ENCODE assay signal across 8 cellular contexts in genomic region chr20:57391439-57392129, GRCh38. TPM values are rescaled to one million over a fixed set of nuclear protein-coding genes. Genes with fewer than 3 reads are reported as not detected.
DNase-seq lines count a peak whose midpoint lies in the region; ATAC-seq and TF ChIP-seq lines count a peak whose summit lies in the region.

No MANE protein-coding gene starts in this region.

- intact Hi-C loops in heart left ventricle (cut with DNase I): loop anchor here in 4 of 10 donors (2.0 to 10.0 kb wide), 4 partner anchors 46 to 323 kb away; partner anchors contain the start of gene PMEPA1 (in 1 of the 4)
- intact Hi-C loops in gastrocnemius medialis (cut with DNase I; ENCODE audit: low total_unique reads): loop anchor here (2.0 to 10.0 kb wide), 3 partner anchors 83 to 1503 kb away; partner anchors contain the start of gene PMEPA1

- TF ChIP-seq POLR2A in heart left ventricle (IDR thresholded peaks at IDR 0.05): no peak
- TF ChIP-seq POLR2A in gastrocnemius medialis (IDR thresholded peaks at IDR 0.05): peak; percentile 57 to 71

- peaks cover 0 to 2% (median 0%) of the 10 kb centered on the region in 12 donors for H3K9me3 ChIP-seq in heart left ventricle
- H3K9me3 ChIP-seq in gastrocnemius medialis: no peaks in the 10 kb centered on the region

- peak; percentile 13 for ATAC-seq in GM19324 (IDR thresholded peaks at IDR 0.05; ENCODE audit: low FRiP score, unreplicated experiment)
- ATAC-seq in HG03571 (IDR thresholded peaks at IDR 0.05; ENCODE audit: unreplicated experiment): peak; percentile 4
- no peak for ATAC-seq in heart left ventricle
- peak; percentile 1 to 3 for ATAC-seq in gastrocnemius medialis
- ATAC-seq in GM18861 (IDR thresholded peaks at IDR 0.05; ENCODE audit: unreplicated experiment): no peak

- peak overlapping the region; percentile 89 for H3K4me3 Mint-ChIP-seq in activated T-cell treated with anti-CD3 and anti-CD28 coated beads, Interleukin-2, amount 50 U/mL, for 24 hours

- H3K9me3 Mint-ChIP-seq in activated T-cell treated with anti-CD3 and anti-CD28 coated beads, Interleukin-2, amount 50 U/mL, for 24 hours: no peaks in the 10 kb centered on the region

- peak; percentile 73 for DNase-seq in activated T-cell treated with anti-CD3 and anti-CD28 coated beads, Interleukin-2, amount 50 U/mL, for 24 hours
- DNase-seq in heart left ventricle (peak in 4 of 5 donors; percentile 34 to 68 (median 42)), gastrocnemius medialis (peak in 1 of 2 donors; percentile 49), activated gamma-delta T cell (lab: John Stamatoyannopoulos, UW) (no peak)

- H3K4me1 ChIP-seq in heart left ventricle: peaks cover 12 to 75% (median 56%) of the 10 kb centered on the region in 12 donors
- peaks cover 58 to 60% of the 10 kb centered on the region in 2 donors for H3K4me1 ChIP-seq in gastrocnemius medialis

- in situ Hi-C loops in gastrocnemius medialis (cut with MboI; ENCODE audit: low sequenced_read_pairs in 4 of 4): loop anchor here in 3 of 4 donors (25.0 kb wide), 2 partner anchors 321 to 821 kb away; partner anchors contain the start of gene PMEPA1 (in 1 of the 3)

- H3K36me3 ChIP-seq in heart left ventricle: peaks cover 0 to 36% (median 4%) of the 10 kb centered on the region in 9 donors
- H3K36me3 ChIP-seq in gastrocnemius medialis: peaks cover 0 to 11% of the 10 kb centered on the region in 2 donors

- peaks cover 54% of the 10 kb centered on the region for H3K4me1 Mint-ChIP-seq in activated T-cell treated with anti-CD3 and anti-CD28 coated beads, Interleukin-2, amount 50 U/mL, for 24 hours (ENCODE audit: low read depth)

- no peaks in the 10 kb centered on the region for H3K27me3 Mint-ChIP-seq in activated T-cell treated with anti-CD3 and anti-CD28 coated beads, Interleukin-2, amount 50 U/mL, for 24 hours

- H3K27ac ChIP-seq in C4-2B (peak overlapping the region; percentile 75), heart left ventricle (peak overlapping the region; percentile 80 to 97 (median 90)), gastrocnemius medialis (peak overlapping the region; percentile 96 to 99 (median 98))

- peak overlapping the region; percentile 97 for H3K27ac Mint-ChIP-seq in activated T-cell treated with anti-CD3 and anti-CD28 coated beads, Interleukin-2, amount 50 U/mL, for 24 hours

- TF ChIP-seq CTCF in C4-2B (conservative IDR thresholded peaks at IDR 0.05): no peak
- TF ChIP-seq CTCF in heart left ventricle (IDR thresholded peaks at IDR 0.05): no peak
- TF ChIP-seq CTCF in gastrocnemius medialis (IDR thresholded peaks at IDR 0.05 in 4 of 5, conservative IDR thresholded peaks at IDR 0.05 in 1 of 5): no peak

- H3K4me3 ChIP-seq in heart left ventricle (peak overlapping the region; percentile 63 to 94 (median 75)), gastrocnemius medialis (peak overlapping the region; percentile 57 to 82 (median 74))

- peaks cover 46% of the 10 kb centered on the region for H3K36me3 Mint-ChIP-seq in activated T-cell treated with anti-CD3 and anti-CD28 coated beads, Interleukin-2, amount 50 U/mL, for 24 hours (ENCODE audit: low read depth)

- WGBS in heart left ventricle, 4 donors: 0 to 1% (median 1%) methylated on average over 31 to 89 of the region's 91 CpGs

- no peaks in the 10 kb centered on the region for H3K27me3 ChIP-seq in heart left ventricle
- no peaks in the 10 kb centered on the region for H3K27me3 ChIP-seq in gastrocnemius medialis

RNA-seq across cellular contexts. Expression of gene RBM38, which starts 0.4 kb away (rescaled TPM):
- 10 to 100 TPM; 45.6 to 97.9 (median 62.3) TPM for total RNA-seq in heart left ventricle
- 100 to 1,000 TPM in 1 of 2 donors, 10 to 100 TPM in 1; 68.5 to 112 TPM for polyA plus RNA-seq in heart left ventricle
- 100 to 1,000 TPM in 3 of 4 donors, 10 to 100 TPM in 1; 56.7 to 229 (median 177) TPM for total RNA-seq in gastrocnemius medialis

RNA-seq across cellular contexts. Expression of gene RAE1, which starts 40.5 kb away (rescaled TPM):
- total RNA-seq in heart left ventricle: 10 to 100 TPM; 12.9 to 18.6 (median 15.5) TPM
- 10 to 100 TPM in 1 of 2 donors, 1 to 10 TPM in 1; 7.5 to 26.8 TPM for polyA plus RNA-seq in heart left ventricle
- total RNA-seq in gastrocnemius medialis: 10 to 100 TPM; 15.8 to 35.8 (median 20.6) TPM

Comparison
In these comparisons a context has a peak if more than half of its experiments do, and no peak if none do; other contexts are left out.
1. ATAC-seq: peak in GM19324 (single experiment), HG03571 (single experiment) and gastrocnemius medialis (2 of 2); none in heart left ventricle (0 of 4) and GM18861 (single experiment).
2. POLR2A ChIP-seq: peak in gastrocnemius medialis (2 of 2); none in heart left ventricle (0 of 2).
3. Peak in every context shown above with its lines, with median percentiles within 50 percentile points of each other: H3K27ac ChIP-seq.